Comparison of ENCODE assay signal across 1 cellular context in the genomic region with DNA sequence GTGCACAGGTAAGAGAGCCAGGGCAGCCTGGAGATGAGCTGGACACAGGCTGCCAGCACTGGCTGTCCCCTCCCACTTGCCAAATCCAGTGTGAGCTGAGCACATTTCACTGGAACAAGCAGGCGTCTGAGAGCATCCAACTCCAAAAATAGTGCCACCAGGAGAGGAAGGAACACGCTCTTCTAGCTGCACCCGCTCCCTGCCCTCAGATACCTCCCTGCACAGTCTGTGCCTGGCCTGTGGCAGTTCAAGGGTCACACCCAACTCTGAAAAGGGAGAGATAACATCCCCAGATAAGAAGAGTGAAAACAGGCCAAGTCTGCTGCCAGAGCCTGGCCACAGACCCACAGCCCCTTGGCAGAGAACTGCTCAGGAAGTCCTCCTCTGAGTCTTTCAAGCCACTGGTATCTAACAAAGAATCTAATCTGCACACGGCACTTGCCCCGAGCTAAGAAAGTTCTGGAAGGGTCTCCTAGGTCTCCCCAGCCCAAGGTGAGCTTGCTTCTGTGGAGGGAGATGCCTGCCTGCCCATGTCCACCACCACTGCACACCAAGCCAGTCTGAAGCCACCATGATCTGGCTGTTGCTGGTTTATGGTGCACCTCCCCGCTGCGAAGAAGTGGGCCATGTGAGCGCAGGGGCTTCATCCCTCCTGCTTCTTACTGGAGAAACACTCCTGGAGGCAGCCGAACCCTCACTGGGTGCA.
TF ChIP-seq lines count a peak whose summit lies in the region.

No MANE protein-coding gene starts in this region.

TF ChIP-seq in endothelial cell of umbilical vein, 7 proteins besides CTCF, POLR2A, EP300 and RAD21:
- TF ChIP-seq EZH2 (IDR thresholded peaks at IDR 0.05; ENCODE audit: borderline replicate concordance, low read depth, low read length, severe bottlenecking) (no peak), GATA2 (IDR thresholded peaks at IDR 0.05; ENCODE audit: insufficient read depth, insufficient read length, low read depth, low read length) (peak; percentile 82)
TF ChIP-seq in endothelial cell of umbilical vein: peak in this region for 1.
